In the genomic region with DNA sequence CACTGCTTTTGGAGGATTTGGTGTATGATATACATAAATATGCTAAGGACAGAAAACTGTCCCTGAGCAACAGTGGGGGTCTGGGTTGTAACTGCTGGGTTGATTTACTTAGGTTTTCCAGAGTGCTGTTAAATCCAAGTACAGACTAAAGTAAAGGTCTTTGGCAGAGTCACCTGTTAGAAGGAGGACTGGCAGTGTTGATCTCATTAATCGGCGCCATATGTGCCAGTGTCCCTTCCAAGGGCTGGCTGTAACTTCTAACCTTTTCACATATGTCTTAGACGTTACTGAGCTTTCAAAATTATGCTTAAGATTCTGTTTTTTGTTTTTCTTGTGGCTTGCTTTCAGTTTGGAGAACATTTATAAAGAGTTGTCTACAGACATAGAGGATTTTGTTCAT, we compare ENCODE assay signal across 17 cellular contexts. TPM values are rescaled to one million over a fixed set of nuclear protein-coding genes. Genes with fewer than 3 reads are reported as not detected.
DNase-seq lines count a peak whose midpoint lies in the region; ATAC-seq and TF ChIP-seq lines count a peak whose summit lies in the region.
"Had no signal": no experiment of that assay in that cellular context is flagged by ENCODE, and none has a peak within 500 bp of the region (broad histone marks: within the 10 kb centered on the region; RNA-seq: fewer than 3 reads in every experiment).

No MANE protein-coding gene starts in this region.

- TF ChIP-seq POLR2A in vagina (IDR thresholded peaks at IDR 0.05) = no peak

- H3K4me1 Mint-ChIP-seq in endothelial cell (ENCODE audit: unreplicated experiment) (peaks cover 5% of the 10 kb centered on the region), neural crest cell (peaks cover 22% of the 10 kb centered on the region)
- peaks cover 27% of the 10 kb centered on the region for H3K4me1 Mint-ChIP-seq in activated CD4-positive, alpha-beta memory T cell treated with anti-CD3 and anti-CD28 coated beads, Interleukin-2, amount 10 ng/mL, durations not matched to agents 7 days and 5 days

- peaks cover 0 to 54% of the 10 kb centered on the region in 2 donors for H3K36me3 ChIP-seq in vagina

- H3K27ac ChIP-seq in vagina = peak overlapping the region; percentile 40

- H3K4me3 ChIP-seq in vagina = no peak overlapping the region
- H3K4me3 ChIP-seq: K562 had no signal

- H3K27me3 Mint-ChIP-seq in endothelial cell (ENCODE audit: unreplicated experiment) (peaks cover 1% of the 10 kb centered on the region), neural crest cell (ENCODE audit: low read depth) (no peaks in the 10 kb centered on the region)
- H3K27me3 Mint-ChIP-seq in activated CD4-positive, alpha-beta memory T cell treated with anti-CD3 and anti-CD28 coated beads, Interleukin-2, amount 10 ng/mL, durations not matched to agents 7 days and 5 days = no peaks in the 10 kb centered on the region
- H3K27me3 Mint-ChIP-seq: B cell; CD4-positive, alpha-beta T cell had no signal

- peaks cover 38% of the 10 kb centered on the region for H3K4me1 ChIP-seq in vagina

- H3K4me3 Mint-ChIP-seq in endothelial cell (ENCODE audit: unreplicated experiment) (peak overlapping the region; percentile 51), neural crest cell (peak overlapping the region; percentile 68)
- H3K4me3 Mint-ChIP-seq in activated CD4-positive, alpha-beta memory T cell treated with anti-CD3 and anti-CD28 coated beads, Interleukin-2, amount 10 ng/mL, durations not matched to agents 7 days and 5 days = no peak overlapping the region
- H3K4me3 Mint-ChIP-seq: B cell; CD4-positive, alpha-beta T cell; HFFc6 had no signal

- TF ChIP-seq CTCF in endothelial cell (IDR thresholded peaks at IDR 0.05; ENCODE audit: unreplicated experiment) = no peak
- no peak for TF ChIP-seq CTCF in neural crest cell (conservative IDR thresholded peaks at IDR 0.05)
- TF ChIP-seq CTCF in vagina (IDR thresholded peaks at IDR 0.05) = no peak

- no peak for ATAC-seq in GM21381 (IDR thresholded peaks at IDR 0.05; ENCODE audit: unreplicated experiment)
- ATAC-seq: K562 had no signal

- no peaks in the 10 kb centered on the region for H3K9me3 Mint-ChIP-seq in endothelial cell (ENCODE audit: unreplicated experiment)
- no peaks in the 10 kb centered on the region for H3K9me3 Mint-ChIP-seq in neural crest cell
- no peaks in the 10 kb centered on the region for H3K9me3 Mint-ChIP-seq in activated CD4-positive, alpha-beta memory T cell treated with anti-CD3 and anti-CD28 coated beads, Interleukin-2, amount 10 ng/mL, durations not matched to agents 7 days and 5 days
- H3K9me3 Mint-ChIP-seq: CD4-positive, alpha-beta T cell; HFFc6 had no signal

- peak; percentile 40 for DNase-seq in NCI-H82 (lab: John Stamatoyannopoulos, UW)
- no peak for DNase-seq in NCI-H82 treated with DMSO at 0.1 percent for 48 hours (lab: John Stamatoyannopoulos, UW; ENCODE audit: unreplicated experiment)
- no peak for DNase-seq in endothelial cell (ENCODE audit: low spot score)
- DNase-seq in neural crest cell (ENCODE audit: low read depth, low spot score) = no peak
- no peak for DNase-seq in vagina (ENCODE audit: extremely low spot score in 2 of 2)
- no peak for DNase-seq in activated CD4-positive, alpha-beta memory T cell treated with anti-CD3 and anti-CD28 coated beads, Interleukin-2, amount 10 ng/mL, durations not matched to agents 7 days and 5 days
- DNase-seq in AG08396 (ENCODE audit: low spot score) = no peak
- DNase-seq: 8988T; ACHN; CD4-positive, alpha-beta T cell; DND-41; GF-D8; HCEC 1CT; HFFc6 had no signal

- CTCF ChIA-PET in activated CD4-positive, alpha-beta memory T cell treated with anti-CD3 and anti-CD28 coated beads, Interleukin-2, amount 10 ng/mL, durations not matched to agents 7 days and 5 days (lab: Charles Lee) = interaction anchor here (0.9 to 1.5 kb wide), 2 partner anchors 9 to 10 kb away, joined by 3 to 12 read pairs; no protein-coding TSS in a partner anchor

- POLR2A ChIA-PET in activated CD4-positive, alpha-beta memory T cell treated with anti-CD3 and anti-CD28 coated beads, Interleukin-2, amount 10 ng/mL, durations not matched to agents 7 days and 5 days (lab: Charles Lee) = no interaction called here

- H3K36me3 Mint-ChIP-seq in endothelial cell (ENCODE audit: low read depth, unreplicated experiment) (peaks cover 28% of the 10 kb centered on the region), neural crest cell (ENCODE audit: low read depth) (peaks cover 35% of the 10 kb centered on the region)
- H3K36me3 Mint-ChIP-seq in activated CD4-positive, alpha-beta memory T cell treated with anti-CD3 and anti-CD28 coated beads, Interleukin-2, amount 10 ng/mL, durations not matched to agents 7 days and 5 days (ENCODE audit: low read depth) = peaks cover 45% of the 10 kb centered on the region

- H3K9me3 ChIP-seq in vagina = no peaks in the 10 kb centered on the region

- intact Hi-C loops in vagina (cut with DNase I) = no loop called here

- H3K27ac Mint-ChIP-seq in endothelial cell (ENCODE audit: unreplicated experiment) = no peak overlapping the region
- H3K27ac Mint-ChIP-seq in neural crest cell (ENCODE audit: unreplicated experiment) = no peak overlapping the region
- no peak overlapping the region for H3K27ac Mint-ChIP-seq in activated CD4-positive, alpha-beta memory T cell treated with anti-CD3 and anti-CD28 coated beads, Interleukin-2, amount 10 ng/mL, durations not matched to agents 7 days and 5 days
- H3K27ac Mint-ChIP-seq: B cell; CD4-positive, alpha-beta T cell had no signal

- no peaks in the 10 kb centered on the region for H3K27me3 ChIP-seq in vagina

RNA-seq across cellular contexts. Expression of a gene that starts 5.1 kb away (rescaled TPM):
- total RNA-seq in endothelial cell (ENCODE audit: unreplicated experiment) (39.4 TPM), neural crest cell (77.6 and 78.7 TPM in 2 replicates), vagina (29.2 TPM)
- total RNA-seq in activated CD4-positive, alpha-beta memory T cell treated with anti-CD3 and anti-CD28 coated beads, Interleukin-2, amount 10 ng/mL, durations not matched to agents 7 days and 5 days = 10 to 100 TPM; 35.3 to 38.4 TPM

RNA-seq across cellular contexts. Expression of a gene that starts 9.2 kb away (rescaled TPM):
- total RNA-seq in endothelial cell (ENCODE audit: unreplicated experiment) (10.4 TPM), neural crest cell (33.1 and 36.2 TPM in 2 replicates), vagina (14.5 TPM)
- 1 to 10 TPM; 8.2 to 8.7 TPM for total RNA-seq in activated CD4-positive, alpha-beta memory T cell treated with anti-CD3 and anti-CD28 coated beads, Interleukin-2, amount 10 ng/mL, durations not matched to agents 7 days and 5 days

RNA-seq across cellular contexts. Expression of a gene that starts 13.9 kb away (rescaled TPM):
- 1.7 TPM for total RNA-seq in endothelial cell (ENCODE audit: unreplicated experiment)
- total RNA-seq in neural crest cell = 15.9 and 16.8 TPM in 2 replicates
- total RNA-seq in vagina = 130 TPM
- 10 to 100 TPM in 1 of 2 experiments, 1 to 10 TPM in 1; 9.7 to 12.2 TPM for total RNA-seq in activated CD4-positive, alpha-beta memory T cell treated with anti-CD3 and anti-CD28 coated beads, Interleukin-2, amount 10 ng/mL, durations not matched to agents 7 days and 5 days

RNA-seq across cellular contexts. Expression of a gene that starts 50.1 kb away (rescaled TPM):
- 13.6 TPM for total RNA-seq in endothelial cell (ENCODE audit: unreplicated experiment)
- 15.4 and 20.9 TPM in 2 replicates for total RNA-seq in neural crest cell
- 15.5 TPM for total RNA-seq in vagina
- 10 to 100 TPM in 1 of 2 experiments, 1 to 10 TPM in 1; 6.9 to 13.7 TPM for total RNA-seq in activated CD4-positive, alpha-beta memory T cell treated with anti-CD3 and anti-CD28 coated beads, Interleukin-2, amount 10 ng/mL, durations not matched to agents 7 days and 5 days
